ENCODE assay signal across 10 cellular contexts in genomic region chr3:57434041-57434440, GRCh38.
A peak's percentile ranks its signal among the peaks of the same experiment; 100 is the strongest.
DNase-seq lines count a peak whose midpoint lies in the region; ATAC-seq and TF ChIP-seq lines count a peak whose summit lies in the region.
"Had no signal": no experiment of that assay in that cellular context is flagged by ENCODE, and none has a peak within 500 bp of the region (broad histone marks: within the 10 kb centered on the region; RNA-seq: fewer than 3 reads in every experiment).

No MANE protein-coding gene starts in this region.

- no peaks in the 10 kb centered on the region for H3K23me2 ChIP-seq in H9 (ENCODE audit: insufficient read length, low read depth, low read length, poor library complexity, severe bottlenecking)

- no peak overlapping the region for H2BK5ac ChIP-seq in H9 (ENCODE audit: insufficient read length, low read length)

- no peaks in the 10 kb centered on the region for H3K9me3 Mint-ChIP-seq in H9
- H3K9me3 Mint-ChIP-seq: activated CD4-positive, alpha-beta memory T cell treated with anti-CD3 and anti-CD28 coated beads for 36 hours had no signal

- no peak overlapping the region for H3K4me3 Mint-ChIP-seq in H9
- H3K4me3 Mint-ChIP-seq: activated CD4-positive, alpha-beta memory T cell treated with anti-CD3 and anti-CD28 coated beads for 36 hours had no signal

- no peak overlapping the region for H3K23ac ChIP-seq in H9 (ENCODE audit: insufficient read length, low read depth, low read length)

- TF ChIP-seq CTCF in AG04450 (IDR thresholded peaks at IDR 0.05; ENCODE audit: low read depth, low read length) (peak; percentile 45), H9 (conservative IDR thresholded peaks at IDR 0.05) (peak; percentile 69), GM20000 (IDR thresholded peaks at IDR 0.05; ENCODE audit: extremely low read depth, missing control alignments) (no peak)

- no peak overlapping the region for H3K4me2 ChIP-seq in H9 (ENCODE audit: insufficient read depth, insufficient read length, low read length)

- POLR2A ChIA-PET in AG04450 (lab: Yijun Ruan, JAX), result no interaction called here

- no peaks in the 10 kb centered on the region for H3K36me3 Mint-ChIP-seq in H9 (ENCODE audit: insufficient read depth in 1 of 3, low read depth in 3 of 3)
- H3K36me3 Mint-ChIP-seq: activated CD4-positive, alpha-beta memory T cell treated with anti-CD3 and anti-CD28 coated beads for 36 hours had no signal

- no peak overlapping the region for H3K9ac ChIP-seq in H9 (ENCODE audit: extremely low read depth, insufficient read length, low read length)
- H3K9ac ChIP-seq: parathyroid adenoma had no signal

- H3K56ac ChIP-seq in H9 (ENCODE audit: insufficient read length, low read depth, low read length), result no peak overlapping the region

- no peaks in the 10 kb centered on the region for H3K79me2 ChIP-seq in H9 (ENCODE audit: insufficient read depth, low read length)
- H3K79me2 ChIP-seq: parathyroid adenoma had no signal

- H2BK15ac ChIP-seq in H9 (ENCODE audit: low read depth, low read length), result no peak overlapping the region

- no peak overlapping the region for H2AK5ac ChIP-seq in H9 (ENCODE audit: insufficient read length, low read length)

- H3K4ac ChIP-seq in H9 (ENCODE audit: low read depth, low read length), result no peak overlapping the region

- WGBS in H9 (ENCODE audit: extremely low coverage, insufficient read length, low lambda C conversion rate), result no CpG with 5 or more reads among the region's 4 CpGs

- no peaks in the 10 kb centered on the region for H3K4me1 ChIP-seq in H9 (ENCODE audit: insufficient read depth, low read length)
- H3K4me1 ChIP-seq: parathyroid adenoma had no signal

- H3K4me1 Mint-ChIP-seq in H9, result no peaks in the 10 kb centered on the region

- no peaks in the 10 kb centered on the region for H3K79me1 ChIP-seq in H9 (ENCODE audit: insufficient read depth, low read depth, low read length, poor library complexity, severe bottlenecking)

- CTCF ChIA-PET in AG04450 (lab: Charles Lee), result no interaction called here

- no peaks in the 10 kb centered on the region; the same call in 1 of the 2 replicates for H3K27me3 Mint-ChIP-seq in H9 (ENCODE audit: low read depth)

- no peak overlapping the region for H2BK20ac ChIP-seq in H9 (ENCODE audit: low read depth, low read length, poor library complexity, severe bottlenecking)

- H4K8ac ChIP-seq in H9 (replicated peaks; ENCODE audit: insufficient read length, low read depth, low read length), result no peak overlapping the region

- H3K18ac ChIP-seq in H9 (ENCODE audit: insufficient read length, low read depth, low read length), result no peak overlapping the region

- H4K91ac ChIP-seq in H9 (ENCODE audit: insufficient read length, low read depth, low read length), result no peak overlapping the region

- H3K27ac ChIP-seq in AG04450 (ENCODE audit: low read depth, low read length) (no peak overlapping the region), H9 (ENCODE audit: insufficient read length, low read depth, low read length) (no peak overlapping the region)
- H3K27ac ChIP-seq: parathyroid adenoma had no signal

- DNase-seq in AG04450 (ENCODE audit: low read depth, low spot score) (no peak), H9 (no peak), RPMI8226 (peak; percentile 22), globus pallidus (ENCODE audit: low spot score) (peak; percentile 4), GM20000 (ENCODE audit: low spot score) (no peak), activated gamma-delta T cell (lab: John Stamatoyannopoulos, UW) (no peak), NOMO-1 treated with DMSO at 0.1 percent for 48 hours (lab: John Stamatoyannopoulos, UW; ENCODE audit: unreplicated experiment) (no peak)
- DNase-seq: activated CD4-positive, alpha-beta memory T cell treated with anti-CD3 and anti-CD28 coated beads for 36 hours had no signal

- no peaks in the 10 kb centered on the region for H4K20me1 ChIP-seq in H9 (ENCODE audit: control insufficient read depth, insufficient read depth, insufficient read length)

- no peak overlapping the region for H3K4me3 ChIP-seq in AG04450 (ENCODE audit: low read depth, low read length)

- no peak overlapping the region for H2BK12ac ChIP-seq in H9 (ENCODE audit: insufficient read length, low read depth, low read length)

- no peak overlapping the region for H3K27ac Mint-ChIP-seq in H9
- H3K27ac Mint-ChIP-seq: activated CD4-positive, alpha-beta memory T cell treated with anti-CD3 and anti-CD28 coated beads for 36 hours had no signal

- H3T11ph ChIP-seq in H9 (ENCODE audit: low read length), result no peak overlapping the region

- peaks cover 3% of the 10 kb centered on the region for H3K27me3 ChIP-seq in AG04450 (ENCODE audit: control insufficient read depth, insufficient read depth, low read length)
- H3K27me3 ChIP-seq in H9 (ENCODE audit: insufficient read depth, low read length), result no peaks in the 10 kb centered on the region

- H4K5ac ChIP-seq in H9 (ENCODE audit: insufficient read length, low read depth, low read length), result no peak overlapping the region

- no peak for ATAC-seq in GM21423 (IDR thresholded peaks at IDR 0.05; ENCODE audit: unreplicated experiment)

- H3K9me3 ChIP-seq in AG04450 (ENCODE audit: control insufficient read depth, insufficient read depth, low read length), result no peaks in the 10 kb centered on the region
- H3K9me3 ChIP-seq in H9 (ENCODE audit: control insufficient read depth, low read depth, low read length), result no peaks in the 10 kb centered on the region

- H2AFZ ChIP-seq in H9 (ENCODE audit: low read length), result no peak overlapping the region
- H2AFZ ChIP-seq: parathyroid adenoma had no signal

- no peak overlapping the region for H3K14ac ChIP-seq in H9 (ENCODE audit: insufficient read depth, low read length)

- H2BK120ac ChIP-seq in H9 (ENCODE audit: low read depth, low read length, poor library complexity, severe bottlenecking), result no peak overlapping the region

Comparison
In these comparisons a context has a peak if more than half of its experiments do, and no peak if none do; other contexts are left out.
1. DNase-seq: peak in RPMI8226 (single experiment) and globus pallidus (single experiment); none in AG04450 (single experiment), H9 (single experiment), GM20000 (single experiment), activated gamma-delta T cell (single experiment) and NOMO-1 treated with DMSO at 0.1 percent for 48 hours (single experiment).